In genomic region chr6:165584541-165584940, GRCh38 we compare ENCODE assay signal across 25 cellular contexts.
"Had no signal": no experiment of that assay in that cellular context is flagged by ENCODE, and none has a peak within 500 bp of the region (broad histone marks: within the 10 kb centered on the region; RNA-seq: fewer than 3 reads in every experiment).

No MANE protein-coding gene starts in this region.

- DNase-seq: effector memory CD4-positive, alpha-beta T cell; head of caudate nucleus; kidney; naive thymus-derived CD4-positive, alpha-beta T cell; ovary; posterior cingulate gyrus; psoas muscle; right cardiac atrium; sigmoid colon; spleen; stimulated activated CD4-positive, alpha-beta T cell treated with anti-CD3 and anti-CD28 coated beads, Interleukin-4, amount 100 ng/mL, for 4 hours; stimulated activated naive CD8-positive, alpha-beta T cell treated with anti-CD3 and anti-CD28 coated beads, Interleukin-15, Interleukin-2, amounts not matched to agents 100 U/mL and 50 U/mL, for 24 hours; substantia nigra; testis; tibial artery; upper lobe of left lung had no signal

- ATAC-seq: left lobe of liver; naive thymus-derived CD4-positive, alpha-beta T cell; psoas muscle; right cardiac atrium; stimulated activated memory B cell treated with anti-CD40 and anti-IgM and Interleukin-4, amounts not matched to agents 10 μg/mL and 1 μg/mL and 100 μg/mL, for 72 hours; stimulated activated naive CD8-positive, alpha-beta T cell treated with anti-CD3 and anti-CD28 coated beads, Interleukin-15, Interleukin-2, amounts not matched to agents 100 U/mL and 50 U/mL, for 24 hours had no signal

- H3K27ac ChIP-seq: coronary artery, neural progenitor cell, ovary, psoas muscle, sigmoid colon, skin epidermis, spleen, testis, tibial artery, upper lobe of left lung had no signal

- H3K4me1 ChIP-seq: psoas muscle, sigmoid colon, spleen, testis, tibial artery, upper lobe of left lung had no signal

- H3K27ac Mint-ChIP-seq: memory B cell; mesothelial cell of epicardium; nephron; neural progenitor cell; stimulated activated memory B cell treated with anti-CD40 and anti-IgM and Interleukin-4, amounts not matched to agents 10 μg/mL and 1 μg/mL and 100 μg/mL, for 72 hours had no signal

- H3K9me3 ChIP-seq: ovary, psoas muscle, sigmoid colon, testis had no signal

- H3K4me1 Mint-ChIP-seq: memory B cell; mesothelial cell of epicardium; naive thymus-derived CD4-positive, alpha-beta T cell; nephron; stimulated activated memory B cell treated with anti-CD40 and anti-IgM and Interleukin-4, amounts not matched to agents 10 μg/mL and 1 μg/mL and 100 μg/mL, for 72 hours had no signal

- H2AFZ ChIP-seq: neural progenitor cell had no signal

- H3K27me3 Mint-ChIP-seq: memory B cell; stimulated activated memory B cell treated with anti-CD40 and anti-IgM and Interleukin-4, amounts not matched to agents 10 μg/mL and 1 μg/mL and 100 μg/mL, for 72 hours had no signal

- H3K36me3 Mint-ChIP-seq: memory B cell; naive thymus-derived CD4-positive, alpha-beta T cell; stimulated activated memory B cell treated with anti-CD40 and anti-IgM and Interleukin-4, amounts not matched to agents 10 μg/mL and 1 μg/mL and 100 μg/mL, for 72 hours had no signal

- H3K36me3 ChIP-seq: neural progenitor cell, ovary, sigmoid colon, spleen, tibial artery, upper lobe of left lung had no signal

- H3K27me3 ChIP-seq: neural progenitor cell, ovary, sigmoid colon, spleen, testis, tibial artery, upper lobe of left lung had no signal

- H3K4me3 Mint-ChIP-seq: memory B cell; mesothelial cell of epicardium; naive thymus-derived CD4-positive, alpha-beta T cell; nephron; neural progenitor cell; stimulated activated memory B cell treated with anti-CD40 and anti-IgM and Interleukin-4, amounts not matched to agents 10 μg/mL and 1 μg/mL and 100 μg/mL, for 72 hours had no signal

- H3K4me3 ChIP-seq: coronary artery, lung, neural progenitor cell, ovary, psoas muscle, sigmoid colon, skin epidermis, spleen, testis, tibial artery, upper lobe of left lung had no signal
